ENCODE assay signal across 14 cellular contexts in genomic region chr10:95334793-95335120, GRCh38. TPM values are rescaled to one million over a fixed set of nuclear protein-coding genes. Genes with fewer than 3 reads are reported as not detected.
DNase-seq lines count a peak whose midpoint lies in the region; ATAC-seq and TF ChIP-seq lines count a peak whose summit lies in the region.
"Had no signal": no experiment of that assay in that cellular context is flagged by ENCODE, and none has a peak within 500 bp of the region (broad histone marks: within the 10 kb centered on the region; RNA-seq: fewer than 3 reads in every experiment).

No MANE protein-coding gene starts in this region.

- peak overlapping the region; percentile 82 for H2BK120ac ChIP-seq in mesenchymal stem cell (ENCODE audit: low read depth, low read length)

- POLR2A ChIA-PET in PC-9 (lab: Charles Lee; ENCODE audit: unreplicated experiment): no interaction called here

- H3K9me3 ChIP-seq in PC-9 (ENCODE audit: insufficient read depth, low read depth) (no peaks in the 10 kb centered on the region), mesenchymal stem cell (ENCODE audit: control insufficient read depth, low read length) (no peaks in the 10 kb centered on the region), thoracic aorta (no peaks in the 10 kb centered on the region)
- H3K9me3 ChIP-seq: SJCRH30 had no signal

- no peaks in the 10 kb centered on the region for H3K79me1 ChIP-seq in mesenchymal stem cell (replicated peaks; ENCODE audit: low read length, poor library complexity, severe bottlenecking)

- CTCF ChIA-PET in PC-9 (lab: Charles Lee): no interaction called here

- peak overlapping the region; percentile 86 to 99 for H2BK12ac ChIP-seq in mesenchymal stem cell (ENCODE audit: low read length in 2 of 2)

- no peaks in the 10 kb centered on the region for H3K9me2 ChIP-seq in PC-9 (ENCODE audit: insufficient read depth)

- H4K8ac ChIP-seq in mesenchymal stem cell (ENCODE audit: low read length): peak overlapping the region; percentile 91

- H2AK5ac ChIP-seq in mesenchymal stem cell (ENCODE audit: low read length, severe bottlenecking): no peak overlapping the region

- peak overlapping the region; percentile 93 for H4K91ac ChIP-seq in mesenchymal stem cell (ENCODE audit: low read length)

- H3K23ac ChIP-seq in mesenchymal stem cell (ENCODE audit: low read length in 2 of 2): no peak overlapping the region

- peak overlapping the region; percentile 67 to 74 for H3K18ac ChIP-seq in mesenchymal stem cell (ENCODE audit: low read depth in 1 of 2, low read length in 2 of 2)

- no peak overlapping the region for H3K4me2 ChIP-seq in PC-9
- H3K4me2 ChIP-seq in mesenchymal stem cell (ENCODE audit: low read length, poor library complexity, severe bottlenecking): no peak overlapping the region

- H3K27ac ChIP-seq in PC-9 (no peak overlapping the region), dorsolateral prefrontal cortex (peak overlapping the region in 48 of 59 donors; percentile 1 to 86 (median 62)), mesenchymal stem cell (ENCODE audit: low read length, poor library complexity, severe bottlenecking) (no peak overlapping the region), thoracic aorta (peak overlapping the region; percentile 97)
- H3K27ac ChIP-seq: SJCRH30 had no signal

- H2AFZ ChIP-seq in PC-9: no peak overlapping the region
- H2AFZ ChIP-seq in mesenchymal stem cell (ENCODE audit: low read depth, low read length): no peak overlapping the region

- H3K9ac ChIP-seq in mesenchymal stem cell (ENCODE audit: low read length): peak overlapping the region; percentile 37

- H3K4ac ChIP-seq in mesenchymal stem cell (ENCODE audit: low read depth in 1 of 2, low read length in 2 of 2): peak overlapping the region; percentile 2 to 15

- H3K4me3 ChIP-seq in PC-9 (no peak overlapping the region), dorsolateral prefrontal cortex (no peak overlapping the region), mesenchymal stem cell (ENCODE audit: insufficient read depth in 1 of 2, low read depth in 1 of 2, low read length in 2 of 2) (no peak overlapping the region), thoracic aorta (peak overlapping the region; percentile 2)
- H3K4me3 ChIP-seq: SJCRH30 had no signal

- DNase-seq in PC-9 (no peak), dorsolateral prefrontal cortex (peak in 1 of 10 donors; percentile 12), mesenchymal stem cell (no peak), thoracic aorta (ENCODE audit: low spot score) (no peak), NCI-H2029 treated with DMSO at 0.1 percent for 48 hours (lab: John Stamatoyannopoulos, UW) (no peak)
- no peak for DNase-seq in activated T-cell treated with anti-CD3 and anti-CD28 coated beads, Interleukin-2, amount 50 U/mL, for 72 hours
- DNase-seq: activated naive CD4-positive, alpha-beta T cell treated with anti-CD3 and anti-CD28 coated beads, Interleukin-2, amount 50 U/mL, for 16 hours; NCI-H1417; NCI-H526 treated with DMSO at 0.1 percent for 48 hours; nucleus accumbens; SJCRH30 had no signal

- no peaks in the 10 kb centered on the region for H4K20me1 ChIP-seq in PC-9 (ENCODE audit: insufficient read depth)

- H3K36me3 Mint-ChIP-seq in activated T-cell treated with anti-CD3 and anti-CD28 coated beads, Interleukin-2, amount 50 U/mL, for 72 hours (ENCODE audit: insufficient read depth in 2 of 2): no peaks in the 10 kb centered on the region

- intact Hi-C loops in PC-9 (cut with micrococcal nuclease; ENCODE audit: unreplicated experiment) (no loop called here), dorsolateral prefrontal cortex (cut with DNase I) (no loop called here)

- H3K9me3 Mint-ChIP-seq in activated T-cell treated with anti-CD3 and anti-CD28 coated beads, Interleukin-2, amount 50 U/mL, for 72 hours: no peaks in the 10 kb centered on the region

- TF ChIP-seq CTCF in PC-9 (conservative IDR thresholded peaks at IDR 0.05) (no peak), dorsolateral prefrontal cortex (IDR thresholded peaks at IDR 0.05 in 54 of 56, conservative IDR thresholded peaks at IDR 0.05 in 2 of 56; ENCODE audit: low read depth in 1 of 56, partially characterized antibody in 56 of 56) (no peak), thoracic aorta (IDR thresholded peaks at IDR 0.05) (no peak)

- ATAC-seq in thoracic aorta (ENCODE audit: insufficient number of reproducible peaks, low FRiP score, low read depth) (no peak), HG03175 (IDR thresholded peaks at IDR 0.05; ENCODE audit: unreplicated experiment) (no peak), GM21528 (IDR thresholded peaks at IDR 0.05; ENCODE audit: low FRiP score, unreplicated experiment) (no peak)
- ATAC-seq in activated T-cell treated with anti-CD3 and anti-CD28 coated beads, Interleukin-2, amount 50 U/mL, for 72 hours (replicated peaks in 1 of 2): no peak
- ATAC-seq: HCT116 had no signal

- H2BK15ac ChIP-seq in mesenchymal stem cell (ENCODE audit: low read depth, poor library complexity, severe bottlenecking): peak overlapping the region; percentile 62

- no peaks in the 10 kb centered on the region for H3K79me2 ChIP-seq in PC-9 (ENCODE audit: low read depth)

- H3K27me3 ChIP-seq in PC-9 (ENCODE audit: insufficient read depth, low read depth) (no peaks in the 10 kb centered on the region), dorsolateral prefrontal cortex (no peaks in the 10 kb centered on the region), mesenchymal stem cell (ENCODE audit: control insufficient read depth in 1 of 2, insufficient read depth in 1 of 2, low read length in 2 of 2) (no peaks in the 10 kb centered on the region), thoracic aorta (replicated peaks; ENCODE audit: insufficient read depth) (no peaks in the 10 kb centered on the region)
- H3K27me3 ChIP-seq: SJCRH30 had no signal

- WGBS in mesenchymal stem cell: 62% methylated on average over 3 of the region's 3 CpGs

- H3F3A ChIP-seq in PC-9 (ENCODE audit: insufficient read depth, low read depth): peaks cover 8% of the 10 kb centered on the region; the same call in 1 of the 2 replicates

- H3K36me3 ChIP-seq in PC-9 (ENCODE audit: low read depth): no peaks in the 10 kb centered on the region
- H3K36me3 ChIP-seq in mesenchymal stem cell (ENCODE audit: control insufficient read depth in 1 of 2, insufficient read depth in 2 of 2, low read depth in 1 of 2, low read length in 2 of 2): no peaks in the 10 kb centered on the region
- peaks cover 76% of the 10 kb centered on the region for H3K36me3 ChIP-seq in thoracic aorta
- H3K36me3 ChIP-seq: SJCRH30 had no signal

- no peak overlapping the region for H3K4me3 Mint-ChIP-seq in activated T-cell treated with anti-CD3 and anti-CD28 coated beads, Interleukin-2, amount 50 U/mL, for 72 hours

- no peak overlapping the region for H2BK5ac ChIP-seq in mesenchymal stem cell (ENCODE audit: low read depth, low read length, poor library complexity, severe bottlenecking)

- peak overlapping the region in 1 of 2 experiments; percentile 12 for H3K14ac ChIP-seq in mesenchymal stem cell (ENCODE audit: low read length in 2 of 2)

- H3K4me1 Mint-ChIP-seq in activated T-cell treated with anti-CD3 and anti-CD28 coated beads, Interleukin-2, amount 50 U/mL, for 72 hours (ENCODE audit: low read depth): no peaks in the 10 kb centered on the region

- BruUV-seq in PC-9 (replicated peaks; lab: Mats Ljungman, UMichigan): TSS peak; percentile 19

- H3K27me3 Mint-ChIP-seq in activated T-cell treated with anti-CD3 and anti-CD28 coated beads, Interleukin-2, amount 50 U/mL, for 72 hours (ENCODE audit: low read depth): no peaks in the 10 kb centered on the region

- H3K4me1 ChIP-seq in PC-9 (replicated peaks; ENCODE audit: insufficient read depth): peaks cover 14% of the 10 kb centered on the region; the same call in 1 of the 2 replicates
- peaks cover 18% of the 10 kb centered on the region for H3K4me1 ChIP-seq in mesenchymal stem cell (ENCODE audit: control insufficient read depth, insufficient read depth, low read depth, low read length)
- H3K4me1 ChIP-seq in thoracic aorta (ENCODE audit: control insufficient read depth in 1 of 2, low read depth in 2 of 2): peaks cover 33 to 95% of the 10 kb centered on the region in 2 donors
- H3K4me1 ChIP-seq: SJCRH30 had no signal

- no peak overlapping the region for H3K27ac Mint-ChIP-seq in activated T-cell treated with anti-CD3 and anti-CD28 coated beads, Interleukin-2, amount 50 U/mL, for 72 hours

RNA-seq across cellular contexts. Expression of gene PDLIM1, which starts 44.0 kb away (rescaled TPM):
- total RNA-seq in PC-9 (2021) (202 and 215 TPM in 2 replicates), dorsolateral prefrontal cortex (10 to 100 TPM in 50 of 120 experiments, 1 to 10 TPM in 70; 1.6 to 58.4 (median 8.8) TPM), thoracic aorta (100 to 1,000 TPM; 109 to 140 TPM)
- 537 TPM for polyA plus RNA-seq in mesenchymal stem cell (2013, experiment 1 of 2)
- 536 TPM for polyA plus RNA-seq in mesenchymal stem cell (2013, experiment 2 of 2)
- 1 to 10 TPM; 1.4 to 1.7 TPM for total RNA-seq in activated T-cell treated with anti-CD3 and anti-CD28 coated beads, Interleukin-2, amount 50 U/mL, for 72 hours

Comparison
In these comparisons a context has a peak if more than half of its experiments do, and no peak if none do; other contexts are left out.
1. H3K27ac ChIP-seq: peak in dorsolateral prefrontal cortex (48 of 59) and thoracic aorta (2 of 2); none in PC-9 (single experiment) and mesenchymal stem cell (single experiment).